10 cellular contexts compared by ENCODE assay signal in the genomic region with DNA sequence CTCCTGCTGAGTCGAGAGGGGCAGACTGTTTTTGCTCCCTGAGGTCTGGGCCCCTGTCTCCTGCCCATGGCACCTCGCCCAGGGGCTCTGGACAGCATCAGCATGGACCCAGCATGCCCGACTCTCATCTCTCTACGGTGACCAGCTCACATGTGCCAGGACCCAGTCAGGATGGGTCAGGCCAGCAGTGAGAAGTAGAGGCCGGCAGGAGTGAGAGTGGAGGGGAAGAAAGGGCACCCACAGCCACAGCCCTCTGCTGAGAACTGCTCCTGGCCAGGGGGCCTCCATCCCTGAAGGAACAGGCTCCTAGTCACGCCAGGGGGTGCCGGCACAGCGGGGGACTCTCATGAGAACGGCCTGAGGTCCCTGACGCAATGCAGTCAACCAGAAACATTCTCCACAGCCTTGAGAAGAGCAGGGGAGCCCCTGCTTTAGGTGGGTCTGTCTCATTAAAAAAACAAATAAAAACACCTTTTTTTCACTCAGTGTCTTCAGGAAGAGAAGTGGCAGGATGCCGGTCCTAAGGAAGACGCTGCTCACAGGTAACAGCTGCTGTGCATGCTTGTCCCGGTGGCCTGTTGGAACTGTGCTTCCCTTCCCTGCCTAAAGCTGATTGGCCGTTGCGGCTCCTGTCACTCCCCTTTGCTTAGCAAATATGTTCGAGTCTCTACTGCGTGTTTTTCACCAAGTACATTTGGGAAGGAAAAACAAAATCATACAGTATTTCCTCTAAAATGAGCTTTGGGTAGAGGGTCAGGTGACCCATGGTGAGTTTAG.
"Had no signal": no experiment of that assay in that cellular context is flagged by ENCODE, and none has a peak within 500 bp of the region (broad histone marks: within the 10 kb centered on the region; RNA-seq: fewer than 3 reads in every experiment).

No MANE protein-coding gene starts in this region.

- H3K27me3 ChIP-seq: hepatocyte, transverse colon had no signal

- H3K4me2 ChIP-seq: hepatocyte had no signal

- H3K27ac ChIP-seq: hepatocyte, parathyroid adenoma, transverse colon had no signal

- H3K9me3 Mint-ChIP-seq: endodermal cell had no signal

- H3K9me3 ChIP-seq: transverse colon had no signal

- H2AFZ ChIP-seq: hepatocyte, parathyroid adenoma had no signal

- H3K27me3 Mint-ChIP-seq: activated CD8-positive, alpha-beta memory T cell treated with anti-CD3 and anti-CD28 coated beads, Interleukin-2, amount 10 ng/mL, durations not matched to agents 7 days and 5 days had no signal

- H3K4me3 ChIP-seq: hepatocyte, transverse colon had no signal

- H3K36me3 ChIP-seq: transverse colon had no signal

- DNase-seq: activated CD4-positive, alpha-beta T cell treated with anti-CD3 and anti-CD28 coated beads, Interleukin-2, amount 50 U/mL, for 4 hours; activated CD8-positive, alpha-beta memory T cell treated with anti-CD3 and anti-CD28 coated beads, Interleukin-2, amount 10 ng/mL, durations not matched to agents 7 days and 5 days; activated T-cell treated with anti-CD3 and anti-CD28 coated beads, Interleukin-2, amount 50 U/mL, for 48 hours; endodermal cell; erythroblast; transverse colon had no signal

- H3K4me1 Mint-ChIP-seq: activated CD8-positive, alpha-beta memory T cell treated with anti-CD3 and anti-CD28 coated beads, Interleukin-2, amount 10 ng/mL, durations not matched to agents 7 days and 5 days; endodermal cell; neural crest cell had no signal

- ATAC-seq: activated CD4-positive, CD25-positive, alpha-beta regulatory T cell treated with anti-CD3 and anti-CD28 coated beads, Interleukin-2, amount 50 U/mL, for 24 hours; activated CD8-positive, alpha-beta memory T cell treated with anti-CD3 and anti-CD28 coated beads, Interleukin-2, amount 10 ng/mL, durations not matched to agents 7 days and 5 days had no signal

- H3K4me1 ChIP-seq: parathyroid adenoma had no signal

- H3K79me2 ChIP-seq: hepatocyte, parathyroid adenoma had no signal

- H3K27ac Mint-ChIP-seq: activated CD8-positive, alpha-beta memory T cell treated with anti-CD3 and anti-CD28 coated beads, Interleukin-2, amount 10 ng/mL, durations not matched to agents 7 days and 5 days; endodermal cell had no signal

- H3K4me3 Mint-ChIP-seq: activated CD8-positive, alpha-beta memory T cell treated with anti-CD3 and anti-CD28 coated beads, Interleukin-2, amount 10 ng/mL, durations not matched to agents 7 days and 5 days; endodermal cell; neural crest cell had no signal
